Comparison of ENCODE assay signal across 8 cellular contexts in genomic region chr1:112706505-112707216, GRCh38. TPM values are rescaled to one million over a fixed set of nuclear protein-coding genes. Genes with fewer than 3 reads are reported as not detected.
DNase-seq lines count a peak whose midpoint lies in the region; ATAC-seq, FAIRE-seq and TF ChIP-seq lines count a peak whose summit lies in the region.

RHOC (minus strand) TSS chr1:112707127; CDS start chr1:112703799, 3,328 bp downstream.

- H3K4me3 ChIP-seq in AG04450 (ENCODE audit: low read depth, low read length) (peak within 1 kb of the TSS; percentile 88), neuronal stem cell (ENCODE audit: low read length in 2 of 2) (peak within 1 kb of the TSS; percentile 64 to 89)

- no peaks in the 10 kb centered on the region for H3K9me3 ChIP-seq in AG04450 (ENCODE audit: control insufficient read depth, insufficient read depth, low read length)
- H3K9me3 ChIP-seq in neuronal stem cell (replicated peaks in 1 of 2; ENCODE audit: control insufficient read depth in 2 of 2, insufficient read depth in 1 of 2, low read depth in 1 of 2, low read length in 2 of 2) = no peaks in the 10 kb centered on the region

- no peak within 1 kb of the TSS for H4K8ac ChIP-seq in neuronal stem cell (ENCODE audit: low read depth, low read length)

- H2BK120ac ChIP-seq in neuronal stem cell (ENCODE audit: low read depth, low read length) = no peak within 1 kb of the TSS

- CTCF ChIA-PET in AG04450 (lab: Charles Lee) = interaction anchor here (1.4 to 2.8 kb wide), 2 partner anchors 9 to 92 kb away, joined by 6 to 17 read pairs; partner anchors contain the start of gene PPM1J

- peak within 1 kb of the TSS; percentile 92 for H3K9ac ChIP-seq in neuronal stem cell (ENCODE audit: low read depth, low read length, poor library complexity)

- peaks cover 3 to 25% of the 10 kb centered on the region in 2 donors for H3K36me3 ChIP-seq in neuronal stem cell (replicated peaks in 1 of 2; ENCODE audit: control insufficient read depth in 2 of 2, insufficient read depth in 2 of 2, low read length in 2 of 2)

- FAIRE-seq in GM12892 (lab: Jason Lieb, UNC) = no peak
- FAIRE-seq in frontal cortex (lab: Jason Lieb, UNC) = no peak

- no peak within 1 kb of the TSS for H2BK12ac ChIP-seq in neuronal stem cell (ENCODE audit: low read length)

- H3K27ac ChIP-seq in AG04450 (ENCODE audit: low read depth, low read length) (peak within 1 kb of the TSS; percentile 74), neuronal stem cell (replicated peaks; ENCODE audit: low read length) (peak within 1 kb of the TSS; percentile 57)

- peak within 1 kb of the TSS; percentile 57 for H3K23ac ChIP-seq in neuronal stem cell (ENCODE audit: low read depth, low read length, poor library complexity)

- POLR2A ChIA-PET in AG04450 (lab: Yijun Ruan, JAX) = interaction anchor here (0.7 kb wide), 1 partner anchor 36 kb away, joined by 3 read pairs; no protein-coding TSS in a partner anchor

- H2AFZ ChIP-seq in neuronal stem cell (ENCODE audit: low read length) = peak within 1 kb of the TSS; percentile 90

- no peak within 1 kb of the TSS for H4K91ac ChIP-seq in neuronal stem cell (ENCODE audit: low read depth, low read length, poor library complexity)

- peaks cover 23 to 24% of the 10 kb centered on the region in 2 donors for H3K4me1 ChIP-seq in neuronal stem cell (ENCODE audit: control insufficient read depth in 2 of 2, insufficient read depth in 1 of 2, low read depth in 1 of 2, low read length in 2 of 2)

- no CpG with 5 or more reads among the region's 60 CpGs for WGBS in neuronal stem cell (ENCODE audit: extremely low coverage in 2 of 2, insufficient read length in 2 of 2, insufficient replicate concordance in 1 of 2), 2 donors

- peak within 1 kb of the TSS; percentile 88 for H3K18ac ChIP-seq in neuronal stem cell (ENCODE audit: low read length)

- peak; percentile 63 for ATAC-seq in HG02623 (IDR thresholded peaks at IDR 0.05; ENCODE audit: unreplicated experiment)

- peak within 1 kb of the TSS; percentile 84 for H3K4me2 ChIP-seq in neuronal stem cell (ENCODE audit: insufficient read depth, low read length, poor library complexity, severe bottlenecking)

- peak within 1 kb of the TSS; percentile 43 for H2BK5ac ChIP-seq in neuronal stem cell (ENCODE audit: low read length)

- H2AK5ac ChIP-seq in neuronal stem cell (ENCODE audit: low read depth, low read length) = peak within 1 kb of the TSS; percentile 8

- H3K27me3 ChIP-seq in AG04450 (ENCODE audit: control insufficient read depth, insufficient read depth, low read length) (no peaks in the 10 kb centered on the region), neuronal stem cell (ENCODE audit: control insufficient read depth in 3 of 3, insufficient read depth in 3 of 3, low read depth in 1 of 3, low read length in 3 of 3) (peaks cover 0 to 35% (median 0%) of the 10 kb centered on the region in 3 experiments)

- peaks cover 4% of the 10 kb centered on the region for H3K79me1 ChIP-seq in neuronal stem cell (ENCODE audit: low read depth, low read length)

- no peak within 1 kb of the TSS for H3K4ac ChIP-seq in neuronal stem cell (ENCODE audit: low read length)

- H3K14ac ChIP-seq in neuronal stem cell (ENCODE audit: low read length) = no peak within 1 kb of the TSS

- TF ChIP-seq CTCF in AG04450 (IDR thresholded peaks at IDR 0.05; ENCODE audit: low read depth, low read length) = no peak

- H2BK15ac ChIP-seq in neuronal stem cell (ENCODE audit: low read length) = no peak within 1 kb of the TSS

- DNase-seq in AG04450 (ENCODE audit: low read depth, low spot score) (no peak), GM12892 (ENCODE audit: insufficient read length) (peak; percentile 81), NCI-H1930 (lab: John Stamatoyannopoulos, UW) (peak; percentile 48 to 67), frontal cortex (ENCODE audit: low spot score in 2 of 2) (peak; percentile 78), neuronal stem cell (ENCODE audit: low spot score) (peak; percentile 78), NCI-H2171 (lab: John Stamatoyannopoulos, UW) (no peak)
- DNase-seq in activated T-helper 9 cell treated with anti-CD3 and anti-CD28 coated beads, Interleukin-2, amount 50 U/mL, for 16 hours (ENCODE audit: low read depth) = peak; percentile 25

- TF ChIP-seq POLR2A in GM12892 (IDR thresholded peaks at IDR 0.05; ENCODE audit: low read depth, low read length) = peak; percentile 41; the same call in 1 of the 2 replicates

RNA-seq across cellular contexts. Expression of gene RHOC, which starts in this region (rescaled TPM):
- polyA plus RNA-seq in AG04450 (2011; rRNA removed) = 574 and 734 TPM in 2 replicates
- 394 and 521 TPM in 2 replicates for polyA minus RNA-seq in AG04450 (2011; rRNA and poly(A)+ RNA removed)
- 164 TPM for polyA plus RNA-seq in GM12892 (2012; ENCODE audit: missing spikeins)
- total RNA-seq in frontal cortex = 35.1 TPM
- polyA plus RNA-seq in neuronal stem cell (2013, experiment 1 of 2) = 62.8 TPM
- polyA plus RNA-seq in neuronal stem cell (2013, experiment 2 of 2) = 63.2 TPM

Comparison
In these comparisons a context has a peak if more than half of its experiments do, and no peak if none do; other contexts are left out.
1. DNase-seq: peak in GM12892 (single experiment), NCI-H1930 (2 of 2), activated T-helper 9 cell treated with anti-CD3 and anti-CD28 coated beads, Interleukin-2, amount 50 U/mL, for 16 hours (single experiment), frontal cortex (2 of 2) and neuronal stem cell (single experiment); none in AG04450 (single experiment) and NCI-H2171 (single experiment).